Comparison of ENCODE assay signal across 21 cellular contexts in the genomic region with DNA sequence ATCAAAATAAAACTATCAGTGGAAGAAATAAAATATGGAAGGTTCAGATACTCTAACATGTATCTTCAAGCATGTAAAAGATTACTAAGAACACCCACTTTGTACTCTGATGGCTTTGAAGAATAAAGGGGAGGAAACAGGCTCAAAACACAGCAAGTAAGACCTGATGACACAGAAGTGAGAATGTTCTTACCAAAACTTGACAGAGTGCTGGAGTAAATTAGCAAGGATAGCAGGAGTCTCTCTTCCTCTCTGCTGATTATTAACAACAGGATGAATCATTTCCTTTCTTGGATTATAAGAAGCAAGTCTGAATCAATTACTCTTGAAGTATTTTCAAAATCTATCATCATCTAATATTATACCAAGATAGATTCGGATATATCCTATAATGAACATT. TPM values are rescaled to one million over a fixed set of nuclear protein-coding genes. Genes with fewer than 3 reads are reported as not detected.
DNase-seq lines count a peak whose midpoint lies in the region; ATAC-seq and TF ChIP-seq lines count a peak whose summit lies in the region.
"Had no signal": no experiment of that assay in that cellular context is flagged by ENCODE, and none has a peak within 500 bp of the region (broad histone marks: within the 10 kb centered on the region; RNA-seq: fewer than 3 reads in every experiment).

No MANE protein-coding gene starts in this region.

- no peak overlapping the region for H2AFZ ChIP-seq in osteoblast (ENCODE audit: low read length)

- peaks cover 22% of the 10 kb centered on the region for H3K79me2 ChIP-seq in osteoblast (ENCODE audit: insufficient read depth, low read length)

- H3K27me3 ChIP-seq in RWPE2 (ENCODE audit: insufficient read depth, poor library complexity, severe bottlenecking) (no peaks in the 10 kb centered on the region), osteoblast (ENCODE audit: insufficient read depth, low read length) (no peaks in the 10 kb centered on the region)
- H3K27me3 ChIP-seq: right atrium auricular region had no signal

- peak; percentile 74 for ATAC-seq in RWPE2 (ENCODE audit: low read depth)
- ATAC-seq: left colon; stimulated activated naive CD8-positive, alpha-beta T cell treated with anti-CD3 and anti-CD28 coated beads, Interleukin-15, amount 100 ng/mL, for 72 hours; WTC11 had no signal

- H3K27ac ChIP-seq in RWPE2 (ENCODE audit: poor library complexity, severe bottlenecking) (peak overlapping the region; percentile 49), osteoblast (ENCODE audit: low read depth, low read length) (no peak overlapping the region)
- H3K27ac ChIP-seq: right atrium auricular region had no signal

- no peak for TF ChIP-seq CTCF in RWPE2 (IDR thresholded peaks at IDR 0.05; ENCODE audit: poor library complexity, severe bottlenecking)
- no peak for TF ChIP-seq CTCF in fibroblast of pulmonary artery (IDR thresholded peaks at IDR 0.05; ENCODE audit: low read length, missing control alignments)
- TF ChIP-seq CTCF in osteoblast (IDR thresholded peaks at IDR 0.05; ENCODE audit: extremely low read depth, low read depth, low read length): no peak

- no peaks in the 10 kb centered on the region for H4K20me1 ChIP-seq in osteoblast (ENCODE audit: insufficient read depth, low read length)

- H3K9me3 ChIP-seq in RWPE2 (ENCODE audit: severe bottlenecking): no peaks in the 10 kb centered on the region
- no peaks in the 10 kb centered on the region for H3K9me3 ChIP-seq in osteoblast (ENCODE audit: low read depth, low read length)
- H3K9me3 ChIP-seq: right atrium auricular region had no signal

- no peak overlapping the region for H3K4me2 ChIP-seq in osteoblast (ENCODE audit: insufficient read depth, low read length)

- H3K36me3 ChIP-seq in RWPE2 (ENCODE audit: low read depth) (no peaks in the 10 kb centered on the region), osteoblast (ENCODE audit: insufficient read depth, low read length) (no peaks in the 10 kb centered on the region)
- H3K36me3 ChIP-seq: right atrium auricular region had no signal

- H3K4me1 ChIP-seq in RWPE2 (ENCODE audit: insufficient read depth, poor library complexity, severe bottlenecking) (peaks cover 48% of the 10 kb centered on the region), osteoblast (ENCODE audit: insufficient read depth, low read length) (peaks cover 30% of the 10 kb centered on the region)

- H3K4me3 ChIP-seq in RWPE2 (ENCODE audit: severe bottlenecking) (no peak overlapping the region), fibroblast of pulmonary artery (replicated peaks; ENCODE audit: low read depth, low read length) (no peak overlapping the region), osteoblast (ENCODE audit: insufficient read depth, low read length) (no peak overlapping the region)
- H3K4me3 ChIP-seq: right atrium auricular region had no signal

- DNase-seq in EH (ENCODE audit: low read depth) (peak; percentile 54), RWPE2 (ENCODE audit: low spot score) (no peak), fibroblast of pulmonary artery (ENCODE audit: low read depth) (peak; percentile 25), pulmonary artery endothelial cell (ENCODE audit: low read depth, low spot score) (peak; percentile 7), T1000 (lab: John Stamatoyannopoulos, UW) (no peak), T-helper 2 cell (no peak), osteoblast (ENCODE audit: insufficient read length, low spot score, missing footprints) (no peak)
- DNase-seq in stimulated activated CD4-positive, alpha-beta T cell treated with anti-CD3 and anti-CD28 coated beads, Interleukin-2, amount 100 ng/mL, for 48 hours: no peak
- DNase-seq: activated CD8-positive, alpha-beta memory T cell treated with anti-CD3 and anti-CD28 coated beads for 24 hours; central memory CD4-positive, alpha-beta T cell; H7; left colon; NCI-H187 treated with DMSO at 0.1 percent for 48 hours; NCI-H446 treated with DMSO at 0.1 percent for 48 hours; SHP77 treated with DMSO at 0.1 percent for 48 hours; stimulated activated CD4-positive, alpha-beta T cell treated with anti-CD3 and anti-CD28 coated beads, Interleukin-1b, Interleukin-23, amount 100 ng/mL, for 48 hours; stimulated activated naive CD8-positive, alpha-beta T cell treated with anti-CD3 and anti-CD28 coated beads, Interleukin-15, amount 100 ng/mL, for 72 hours; trophoblast cell had no signal

RNA-seq across cellular contexts. Expression of gene GLI3, which starts 47.5 kb away (rescaled TPM):
- total RNA-seq in pulmonary artery endothelial cell (2.3 and 3.8 TPM in 2 replicates), osteoblast (10.9 and 11.9 TPM in 2 replicates)
- total RNA-seq: activated T-helper 1 cell treated with anti-CD3 and anti-CD28 coated beads, Interleukin-12 subunit alpha, Interleukin-12 subunit beta, Interleukin-2, Interleukin-4 antibody, amounts not matched to agents 30 ng/mL and 10 ng/mL and 1 ng/mL, durations not matched to agents 14 hours and 24 hours and 36 hours had no signal

Comparison
In these comparisons a context has a peak if more than half of its experiments do, and no peak if none do; other contexts are left out.
1. DNase-seq: peak in EH (single experiment), fibroblast of pulmonary artery (single experiment) and pulmonary artery endothelial cell (single experiment); none in RWPE2 (single experiment), T1000 (single experiment), T-helper 2 cell (0 of 5), osteoblast (single experiment) and stimulated activated CD4-positive, alpha-beta T cell treated with anti-CD3 and anti-CD28 coated beads, Interleukin-2, amount 100 ng/mL, for 48 hours (0 of 2).